1 cellular context compared by ENCODE assay signal in the genomic region with DNA sequence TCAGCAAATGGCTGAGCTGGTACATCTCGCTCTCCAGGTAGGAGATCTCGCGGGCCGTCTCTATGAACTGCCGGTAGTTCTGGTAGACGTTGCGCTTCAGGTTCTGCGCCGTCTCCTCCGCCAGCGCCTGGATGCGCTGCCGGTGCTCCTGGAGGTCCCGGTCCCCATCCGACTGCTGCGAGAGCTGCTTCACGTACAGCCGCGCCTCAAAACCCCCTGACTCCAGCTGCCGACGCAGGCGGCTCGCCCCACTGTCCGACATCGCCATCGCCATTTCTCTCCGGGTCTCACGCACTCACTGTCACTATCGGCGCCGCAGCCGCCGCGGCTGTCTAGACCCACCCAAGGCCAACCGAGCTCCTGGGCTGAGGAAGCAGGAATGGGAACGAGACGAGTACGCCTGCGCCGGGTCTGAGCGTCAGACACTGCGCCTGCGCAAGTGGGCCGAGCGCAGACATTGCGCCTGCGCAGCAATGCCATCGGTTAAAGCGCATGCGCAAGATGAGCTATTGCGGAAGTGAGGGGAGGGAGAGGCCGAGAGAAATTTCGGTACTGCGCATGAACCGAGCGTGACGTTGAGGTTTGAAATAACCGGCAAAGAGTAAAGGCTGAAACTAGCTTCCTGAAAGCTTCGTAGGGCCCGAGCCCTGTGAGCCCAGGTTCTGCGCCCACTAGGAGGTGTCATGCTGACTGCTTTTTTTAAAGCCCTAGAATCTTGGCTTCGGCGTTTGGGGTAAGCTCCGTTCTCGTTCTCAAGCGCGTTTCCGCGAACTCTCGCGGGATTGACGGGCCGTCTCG.
TF ChIP-seq lines count a peak whose summit lies in the region.

A gene with protein sequence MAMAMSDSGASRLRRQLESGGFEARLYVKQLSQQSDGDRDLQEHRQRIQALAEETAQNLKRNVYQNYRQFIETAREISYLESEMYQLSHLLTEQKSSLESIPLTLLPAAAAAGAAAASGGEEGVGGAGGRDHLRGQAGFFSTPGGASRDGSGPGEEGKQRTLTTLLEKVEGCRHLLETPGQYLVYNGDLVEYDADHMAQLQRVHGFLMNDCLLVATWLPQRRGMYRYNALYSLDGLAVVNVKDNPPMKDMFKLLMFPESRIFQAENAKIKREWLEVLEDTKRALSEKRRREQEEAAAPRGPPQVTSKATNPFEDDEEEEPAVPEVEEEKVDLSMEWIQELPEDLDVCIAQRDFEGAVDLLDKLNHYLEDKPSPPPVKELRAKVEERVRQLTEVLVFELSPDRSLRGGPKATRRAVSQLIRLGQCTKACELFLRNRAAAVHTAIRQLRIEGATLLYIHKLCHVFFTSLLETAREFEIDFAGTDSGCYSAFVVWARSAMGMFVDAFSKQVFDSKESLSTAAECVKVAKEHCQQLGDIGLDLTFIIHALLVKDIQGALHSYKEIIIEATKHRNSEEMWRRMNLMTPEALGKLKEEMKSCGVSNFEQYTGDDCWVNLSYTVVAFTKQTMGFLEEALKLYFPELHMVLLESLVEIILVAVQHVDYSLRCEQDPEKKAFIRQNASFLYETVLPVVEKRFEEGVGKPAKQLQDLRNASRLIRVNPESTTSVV (minus strand): TSS at position 381 of the 798 bp plus-strand sequence. CDS start 107 bp downstream, at position 274.

TF ChIP-seq in HepG2, 621 proteins besides CTCF, POLR2A, EP300 and RAD21 (continued from another document and continues in another):
- TF ChIP-seq, protein P1, sequence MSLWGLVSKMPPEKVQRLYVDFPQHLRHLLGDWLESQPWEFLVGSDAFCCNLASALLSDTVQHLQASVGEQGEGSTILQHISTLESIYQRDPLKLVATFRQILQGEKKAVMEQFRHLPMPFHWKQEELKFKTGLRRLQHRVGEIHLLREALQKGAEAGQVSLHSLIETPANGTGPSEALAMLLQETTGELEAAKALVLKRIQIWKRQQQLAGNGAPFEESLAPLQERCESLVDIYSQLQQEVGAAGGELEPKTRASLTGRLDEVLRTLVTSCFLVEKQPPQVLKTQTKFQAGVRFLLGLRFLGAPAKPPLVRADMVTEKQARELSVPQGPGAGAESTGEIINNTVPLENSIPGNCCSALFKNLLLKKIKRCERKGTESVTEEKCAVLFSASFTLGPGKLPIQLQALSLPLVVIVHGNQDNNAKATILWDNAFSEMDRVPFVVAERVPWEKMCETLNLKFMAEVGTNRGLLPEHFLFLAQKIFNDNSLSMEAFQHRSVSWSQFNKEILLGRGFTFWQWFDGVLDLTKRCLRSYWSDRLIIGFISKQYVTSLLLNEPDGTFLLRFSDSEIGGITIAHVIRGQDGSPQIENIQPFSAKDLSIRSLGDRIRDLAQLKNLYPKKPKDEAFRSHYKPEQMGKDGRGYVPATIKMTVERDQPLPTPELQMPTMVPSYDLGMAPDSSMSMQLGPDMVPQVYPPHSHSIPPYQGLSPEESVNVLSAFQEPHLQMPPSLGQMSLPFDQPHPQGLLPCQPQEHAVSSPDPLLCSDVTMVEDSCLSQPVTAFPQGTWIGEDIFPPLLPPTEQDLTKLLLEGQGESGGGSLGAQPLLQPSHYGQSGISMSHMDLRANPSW (CRISPR knock-in tag; IDR thresholded peaks at IDR 0.05; ENCODE audit: borderline replicate concordance) = peak; percentile 54; the same call in 1 of the 2 replicates
- TF ChIP-seq ZNF20 (CRISPR knock-in tag; IDR thresholded peaks at IDR 0.05) = 0 out of 2 replicates have a peak, but pooled peaks have one; percentile 54
- no peak; the same call in 1 of the 2 replicates for TF ChIP-seq ZNF788 (CRISPR knock-in tag; IDR thresholded peaks at IDR 0.05; ENCODE audit: borderline replicate concordance)
- peak; percentile 63; the same call in 1 of the 2 replicates for TF ChIP-seq TOE1 (CRISPR knock-in tag; IDR thresholded peaks at IDR 0.05)
- 0 out of 2 replicates have a peak, but pooled peaks have one; percentile 52 for TF ChIP-seq ZNF572 (CRISPR knock-in tag; IDR thresholded peaks at IDR 0.05)
- peak; percentile 80; the same call in 1 of the 2 replicates for TF ChIP-seq ZNF350 (CRISPR knock-in tag; IDR thresholded peaks at IDR 0.05; ENCODE audit: borderline replicate concordance, low read depth)
- TF ChIP-seq ASH2L (IDR thresholded peaks at IDR 0.05; ENCODE audit: insufficient read length, low read depth, low read length) = peak; percentile 98
- TF ChIP-seq FOXC1 (CRISPR knock-in tag; IDR thresholded peaks at IDR 0.05; ENCODE audit: borderline replicate concordance) = peak; percentile 83; the same call in 1 of the 2 replicates
- peak; percentile 97 for TF ChIP-seq CHD2 (IDR thresholded peaks at IDR 0.05; ENCODE audit: low read depth, low read length)
- TF ChIP-seq, protein P2, sequence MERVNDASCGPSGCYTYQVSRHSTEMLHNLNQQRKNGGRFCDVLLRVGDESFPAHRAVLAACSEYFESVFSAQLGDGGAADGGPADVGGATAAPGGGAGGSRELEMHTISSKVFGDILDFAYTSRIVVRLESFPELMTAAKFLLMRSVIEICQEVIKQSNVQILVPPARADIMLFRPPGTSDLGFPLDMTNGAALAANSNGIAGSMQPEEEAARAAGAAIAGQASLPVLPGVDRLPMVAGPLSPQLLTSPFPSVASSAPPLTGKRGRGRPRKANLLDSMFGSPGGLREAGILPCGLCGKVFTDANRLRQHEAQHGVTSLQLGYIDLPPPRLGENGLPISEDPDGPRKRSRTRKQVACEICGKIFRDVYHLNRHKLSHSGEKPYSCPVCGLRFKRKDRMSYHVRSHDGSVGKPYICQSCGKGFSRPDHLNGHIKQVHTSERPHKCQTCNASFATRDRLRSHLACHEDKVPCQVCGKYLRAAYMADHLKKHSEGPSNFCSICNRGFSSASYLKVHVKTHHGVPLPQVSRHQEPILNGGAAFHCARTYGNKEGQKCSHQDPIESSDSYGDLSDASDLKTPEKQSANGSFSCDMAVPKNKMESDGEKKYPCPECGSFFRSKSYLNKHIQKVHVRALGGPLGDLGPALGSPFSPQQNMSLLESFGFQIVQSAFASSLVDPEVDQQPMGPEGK (CRISPR knock-in tag; IDR thresholded peaks at IDR 0.05) = 0 out of 2 replicates have a peak, but pooled peaks have one; percentile 3
- peak; percentile 52 for TF ChIP-seq TBX2 (CRISPR knock-in tag; IDR thresholded peaks at IDR 0.05; ENCODE audit: borderline replicate concordance)
- no peak for TF ChIP-seq HMG20B (CRISPR knock-in tag; conservative IDR thresholded peaks at IDR 0.05)
- no peak for TF ChIP-seq KLF12 (CRISPR knock-in tag; IDR thresholded peaks at IDR 0.05; ENCODE audit: borderline replicate concordance)
- TF ChIP-seq, protein P3, sequence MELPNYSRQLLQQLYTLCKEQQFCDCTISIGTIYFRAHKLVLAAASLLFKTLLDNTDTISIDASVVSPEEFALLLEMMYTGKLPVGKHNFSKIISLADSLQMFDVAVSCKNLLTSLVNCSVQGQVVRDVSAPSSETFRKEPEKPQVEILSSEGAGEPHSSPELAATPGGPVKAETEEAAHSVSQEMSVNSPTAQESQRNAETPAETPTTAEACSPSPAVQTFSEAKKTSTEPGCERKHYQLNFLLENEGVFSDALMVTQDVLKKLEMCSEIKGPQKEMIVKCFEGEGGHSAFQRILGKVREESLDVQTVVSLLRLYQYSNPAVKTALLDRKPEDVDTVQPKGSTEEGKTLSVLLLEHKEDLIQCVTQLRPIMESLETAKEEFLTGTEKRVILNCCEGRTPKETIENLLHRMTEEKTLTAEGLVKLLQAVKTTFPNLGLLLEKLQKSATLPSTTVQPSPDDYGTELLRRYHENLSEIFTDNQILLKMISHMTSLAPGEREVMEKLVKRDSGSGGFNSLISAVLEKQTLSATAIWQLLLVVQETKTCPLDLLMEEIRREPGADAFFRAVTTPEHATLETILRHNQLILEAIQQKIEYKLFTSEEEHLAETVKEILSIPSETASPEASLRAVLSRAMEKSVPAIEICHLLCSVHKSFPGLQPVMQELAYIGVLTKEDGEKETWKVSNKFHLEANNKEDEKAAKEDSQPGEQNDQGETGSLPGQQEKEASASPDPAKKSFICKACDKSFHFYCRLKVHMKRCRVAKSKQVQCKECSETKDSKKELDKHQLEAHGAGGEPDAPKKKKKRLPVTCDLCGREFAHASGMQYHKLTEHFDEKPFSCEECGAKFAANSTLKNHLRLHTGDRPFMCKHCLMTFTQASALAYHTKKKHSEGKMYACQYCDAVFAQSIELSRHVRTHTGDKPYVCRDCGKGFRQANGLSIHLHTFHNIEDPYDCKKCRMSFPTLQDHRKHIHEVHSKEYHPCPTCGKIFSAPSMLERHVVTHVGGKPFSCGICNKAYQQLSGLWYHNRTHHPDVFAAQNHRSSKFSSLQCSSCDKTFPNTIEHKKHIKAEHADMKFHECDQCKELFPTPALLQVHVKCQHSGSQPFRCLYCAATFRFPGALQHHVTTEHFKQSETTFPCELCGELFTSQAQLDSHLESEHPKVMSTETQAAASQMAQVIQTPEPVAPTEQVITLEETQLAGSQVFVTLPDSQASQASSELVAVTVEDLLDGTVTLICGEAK (IDR thresholded peaks at IDR 0.05) = no peak
- TF ChIP-seq, protein P3 (CRISPR knock-in tag; IDR thresholded peaks at IDR 0.05) = peak; percentile 42; the same call in 1 of the 2 replicates
- 0 out of 2 replicates have a peak, but pooled peaks have one; percentile 77 for TF ChIP-seq ZNF674 (CRISPR knock-in tag; IDR thresholded peaks at IDR 0.05; ENCODE audit: low read depth)
- TF ChIP-seq ZNF660 (CRISPR knock-in tag; IDR thresholded peaks at IDR 0.05; ENCODE audit: borderline replicate concordance, low read depth) = no peak
- TF ChIP-seq, protein P4, sequence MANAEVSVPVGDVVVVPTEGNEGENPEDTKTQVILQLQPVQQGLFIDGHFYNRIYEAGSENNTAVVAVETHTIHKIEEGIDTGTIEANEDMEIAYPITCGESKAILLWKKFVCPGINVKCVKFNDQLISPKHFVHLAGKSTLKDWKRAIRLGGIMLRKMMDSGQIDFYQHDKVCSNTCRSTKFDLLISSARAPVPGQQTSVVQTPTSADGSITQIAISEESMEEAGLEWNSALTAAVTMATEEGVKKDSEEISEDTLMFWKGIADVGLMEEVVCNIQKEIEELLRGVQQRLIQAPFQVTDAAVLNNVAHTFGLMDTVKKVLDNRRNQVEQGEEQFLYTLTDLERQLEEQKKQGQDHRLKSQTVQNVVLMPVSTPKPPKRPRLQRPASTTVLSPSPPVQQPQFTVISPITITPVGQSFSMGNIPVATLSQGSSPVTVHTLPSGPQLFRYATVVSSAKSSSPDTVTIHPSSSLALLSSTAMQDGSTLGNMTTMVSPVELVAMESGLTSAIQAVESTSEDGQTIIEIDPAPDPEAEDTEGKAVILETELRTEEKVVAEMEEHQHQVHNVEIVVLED (CRISPR knock-in tag; IDR thresholded peaks at IDR 0.05; ENCODE audit: borderline replicate concordance) = peak; percentile 84; the same call in 1 of the 2 replicates
- TF ChIP-seq ZNF446 (CRISPR knock-in tag; IDR thresholded peaks at IDR 0.05) = 0 out of 2 replicates have a peak, but pooled peaks have one; percentile 7
- TF ChIP-seq SMARCE1 (IDR thresholded peaks at IDR 0.05; ENCODE audit: borderline replicate concordance) = no peak
- TF ChIP-seq, protein P5, sequence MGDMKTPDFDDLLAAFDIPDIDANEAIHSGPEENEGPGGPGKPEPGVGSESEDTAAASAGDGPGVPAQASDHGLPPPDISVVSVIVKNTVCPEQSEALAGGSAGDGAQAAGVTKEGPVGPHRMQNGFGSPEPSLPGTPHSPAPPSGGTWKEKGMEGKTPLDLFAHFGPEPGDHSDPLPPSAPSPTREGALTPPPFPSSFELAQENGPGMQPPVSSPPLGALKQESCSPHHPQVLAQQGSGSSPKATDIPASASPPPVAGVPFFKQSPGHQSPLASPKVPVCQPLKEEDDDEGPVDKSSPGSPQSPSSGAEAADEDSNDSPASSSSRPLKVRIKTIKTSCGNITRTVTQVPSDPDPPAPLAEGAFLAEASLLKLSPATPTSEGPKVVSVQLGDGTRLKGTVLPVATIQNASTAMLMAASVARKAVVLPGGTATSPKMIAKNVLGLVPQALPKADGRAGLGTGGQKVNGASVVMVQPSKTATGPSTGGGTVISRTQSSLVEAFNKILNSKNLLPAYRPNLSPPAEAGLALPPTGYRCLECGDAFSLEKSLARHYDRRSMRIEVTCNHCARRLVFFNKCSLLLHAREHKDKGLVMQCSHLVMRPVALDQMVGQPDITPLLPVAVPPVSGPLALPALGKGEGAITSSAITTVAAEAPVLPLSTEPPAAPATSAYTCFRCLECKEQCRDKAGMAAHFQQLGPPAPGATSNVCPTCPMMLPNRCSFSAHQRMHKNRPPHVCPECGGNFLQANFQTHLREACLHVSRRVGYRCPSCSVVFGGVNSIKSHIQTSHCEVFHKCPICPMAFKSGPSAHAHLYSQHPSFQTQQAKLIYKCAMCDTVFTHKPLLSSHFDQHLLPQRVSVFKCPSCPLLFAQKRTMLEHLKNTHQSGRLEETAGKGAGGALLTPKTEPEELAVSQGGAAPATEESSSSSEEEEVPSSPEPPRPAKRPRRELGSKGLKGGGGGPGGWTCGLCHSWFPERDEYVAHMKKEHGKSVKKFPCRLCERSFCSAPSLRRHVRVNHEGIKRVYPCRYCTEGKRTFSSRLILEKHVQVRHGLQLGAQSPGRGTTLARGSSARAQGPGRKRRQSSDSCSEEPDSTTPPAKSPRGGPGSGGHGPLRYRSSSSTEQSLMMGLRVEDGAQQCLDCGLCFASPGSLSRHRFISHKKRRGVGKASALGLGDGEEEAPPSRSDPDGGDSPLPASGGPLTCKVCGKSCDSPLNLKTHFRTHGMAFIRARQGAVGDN (CRISPR knock-in tag; IDR thresholded peaks at IDR 0.05) = peak; percentile 83; the same call in 1 of the 2 replicates
- 0 out of 2 replicates have a peak, but pooled peaks have one; percentile 12 for TF ChIP-seq ISL2 (CRISPR knock-in tag; IDR thresholded peaks at IDR 0.05)
- TF ChIP-seq IRX3 (CRISPR knock-in tag; IDR thresholded peaks at IDR 0.05; ENCODE audit: borderline replicate concordance, low read depth) = peak; percentile 39; the same call in 1 of the 2 replicates
